19 cellular contexts compared by ENCODE assay signal in genomic region chr2:203972066-203972465, GRCh38. TPM values are rescaled to one million over a fixed set of nuclear protein-coding genes. Genes with fewer than 3 reads are reported as not detected.
DNase-seq lines count a peak whose midpoint lies in the region; ATAC-seq lines count a peak whose summit lies in the region.
"Had no signal": no experiment of that assay in that cellular context is flagged by ENCODE, and none has a peak within 500 bp of the region (broad histone marks: within the 10 kb centered on the region; RNA-seq: fewer than 3 reads in every experiment).

No MANE protein-coding gene starts in this region.

- no peak overlapping the region for H3K27ac Mint-ChIP-seq in stimulated activated naive CD8-positive, alpha-beta T cell treated with anti-CD3 and anti-CD28 coated beads, Interleukin-15, amount 100 ng/mL, for 72 hours
- H3K27ac Mint-ChIP-seq: activated CD8-positive, alpha-beta T cell treated with anti-CD3 and anti-CD28 coated beads, Interleukin-2, amount 10 ng/mL, durations not matched to agents 7 days and 5 days; activated naive CD8-positive, alpha-beta T cell treated with anti-CD3 and anti-CD28 coated beads, Interleukin-2, amount 10 ng/mL, durations not matched to agents 7 days and 5 days; memory B cell; natural killer cell had no signal

- DNase-seq in stimulated activated naive CD8-positive, alpha-beta T cell treated with anti-CD3 and anti-CD28 coated beads, Interleukin-15, amount 100 ng/mL, for 72 hours: no peak
- no peak for DNase-seq in stimulated activated naive CD8-positive, alpha-beta T cell treated with anti-CD3 and anti-CD28 coated beads, Interleukin-15, Interleukin-2, amounts not matched to agents 100 U/mL and 50 U/mL, for 24 hours
- no peak for DNase-seq in activated T-cell treated with anti-CD3 and anti-CD28 coated beads, Interleukin-2, amount 50 U/mL, for 4 hours
- DNase-seq in COLO829 (ENCODE audit: low spot score) (no peak), SIG-M5 (lab: John Stamatoyannopoulos, UW) (no peak)
- DNase-seq: activated CD8-positive, alpha-beta T cell treated with anti-CD3 and anti-CD28 coated beads, Interleukin-2, amount 10 ng/mL, durations not matched to agents 7 days and 5 days; activated naive CD8-positive, alpha-beta T cell treated with anti-CD3 and anti-CD28 coated beads, Interleukin-2, amount 10 ng/mL, durations not matched to agents 7 days and 5 days; BE2C; islet precursor cell; natural killer cell; NCI-H526 treated with DMSO at 0.1 percent for 48 hours; stimulated activated CD4-positive, alpha-beta T cell treated with anti-CD3 and anti-CD28 coated beads, Interleukin-4, amount 100 ng/mL, for 24 hours; T-helper 2 cell had no signal

- H3K36me3 Mint-ChIP-seq in activated T-cell treated with anti-CD3 and anti-CD28 coated beads, Interleukin-2, amount 50 U/mL, for 4 hours (ENCODE audit: insufficient read depth): peaks cover 2% of the 10 kb centered on the region
- H3K36me3 Mint-ChIP-seq: memory B cell, natural killer cell had no signal

- no peaks in the 10 kb centered on the region for H3K27me3 Mint-ChIP-seq in stimulated activated naive CD8-positive, alpha-beta T cell treated with anti-CD3 and anti-CD28 coated beads, Interleukin-15, amount 100 ng/mL, for 72 hours
- no peaks in the 10 kb centered on the region for H3K27me3 Mint-ChIP-seq in activated T-cell treated with anti-CD3 and anti-CD28 coated beads, Interleukin-2, amount 50 U/mL, for 4 hours (ENCODE audit: low read depth)

- ATAC-seq in stimulated activated naive CD8-positive, alpha-beta T cell treated with anti-CD3 and anti-CD28 coated beads, Interleukin-15, amount 100 ng/mL, for 72 hours: peak; percentile 31
- ATAC-seq in stimulated activated naive CD8-positive, alpha-beta T cell treated with anti-CD3 and anti-CD28 coated beads, Interleukin-15, Interleukin-2, amounts not matched to agents 100 U/mL and 50 U/mL, for 24 hours: no peak
- ATAC-seq in HG02981 (IDR thresholded peaks at IDR 0.05; ENCODE audit: unreplicated experiment) (peak; percentile 49), HG03558 (IDR thresholded peaks at IDR 0.05; ENCODE audit: extremely low read depth, unreplicated experiment) (peak; percentile 41), GM21528 (IDR thresholded peaks at IDR 0.05; ENCODE audit: low FRiP score, unreplicated experiment) (no peak)
- no peak for ATAC-seq in activated T-cell treated with anti-CD3 and anti-CD28 coated beads, Interleukin-2, amount 50 U/mL, for 4 hours
- ATAC-seq: activated CD8-positive, alpha-beta T cell treated with anti-CD3 and anti-CD28 coated beads, Interleukin-2, amount 10 ng/mL, durations not matched to agents 7 days and 5 days; natural killer cell had no signal

- peaks cover 8% of the 10 kb centered on the region for H3K4me1 Mint-ChIP-seq in stimulated activated naive CD8-positive, alpha-beta T cell treated with anti-CD3 and anti-CD28 coated beads, Interleukin-15, amount 100 ng/mL, for 72 hours
- H3K4me1 Mint-ChIP-seq in activated T-cell treated with anti-CD3 and anti-CD28 coated beads, Interleukin-2, amount 50 U/mL, for 4 hours (ENCODE audit: low read depth): peaks cover 8% of the 10 kb centered on the region
- H3K4me1 Mint-ChIP-seq: activated naive CD8-positive, alpha-beta T cell treated with anti-CD3 and anti-CD28 coated beads, Interleukin-2, amount 10 ng/mL, durations not matched to agents 7 days and 5 days; memory B cell; natural killer cell had no signal

- no peak overlapping the region for H3K4me3 Mint-ChIP-seq in stimulated activated naive CD8-positive, alpha-beta T cell treated with anti-CD3 and anti-CD28 coated beads, Interleukin-15, amount 100 ng/mL, for 72 hours
- no peak overlapping the region for H3K4me3 Mint-ChIP-seq in activated T-cell treated with anti-CD3 and anti-CD28 coated beads, Interleukin-2, amount 50 U/mL, for 4 hours
- H3K4me3 Mint-ChIP-seq: activated CD8-positive, alpha-beta T cell treated with anti-CD3 and anti-CD28 coated beads, Interleukin-2, amount 10 ng/mL, durations not matched to agents 7 days and 5 days; activated naive CD8-positive, alpha-beta T cell treated with anti-CD3 and anti-CD28 coated beads, Interleukin-2, amount 10 ng/mL, durations not matched to agents 7 days and 5 days; memory B cell; natural killer cell had no signal

- no peaks in the 10 kb centered on the region for H3K9me3 Mint-ChIP-seq in stimulated activated naive CD8-positive, alpha-beta T cell treated with anti-CD3 and anti-CD28 coated beads, Interleukin-15, amount 100 ng/mL, for 72 hours
- H3K9me3 Mint-ChIP-seq in activated T-cell treated with anti-CD3 and anti-CD28 coated beads, Interleukin-2, amount 50 U/mL, for 4 hours: no peaks in the 10 kb centered on the region
- H3K9me3 Mint-ChIP-seq: natural killer cell had no signal

RNA-seq across cellular contexts. Expression of gene ICOS, which starts 35.5 kb away (rescaled TPM):
- total RNA-seq in activated T-cell treated with anti-CD3 and anti-CD28 coated beads, Interleukin-2, amount 50 U/mL, for 4 hours: 100 to 1,000 TPM; 161 to 213 (median 177) TPM
- total RNA-seq: LHCN-M2, smooth muscle cell had no signal

Comparison
In these comparisons a context has a peak if more than half of its experiments do, and no peak if none do; other contexts are left out.
1. ATAC-seq: peak in stimulated activated naive CD8-positive, alpha-beta T cell treated with anti-CD3 and anti-CD28 coated beads, Interleukin-15, amount 100 ng/mL, for 72 hours (single experiment), HG02981 (single experiment) and HG03558 (single experiment); none in stimulated activated naive CD8-positive, alpha-beta T cell treated with anti-CD3 and anti-CD28 coated beads, Interleukin-15, Interleukin-2, amounts not matched to agents 100 U/mL and 50 U/mL, for 24 hours (single experiment), GM21528 (single experiment) and activated T-cell treated with anti-CD3 and anti-CD28 coated beads, Interleukin-2, amount 50 U/mL, for 4 hours (0 of 2).